Comparison of ENCODE assay signal across 18 cellular contexts in the genomic region with DNA sequence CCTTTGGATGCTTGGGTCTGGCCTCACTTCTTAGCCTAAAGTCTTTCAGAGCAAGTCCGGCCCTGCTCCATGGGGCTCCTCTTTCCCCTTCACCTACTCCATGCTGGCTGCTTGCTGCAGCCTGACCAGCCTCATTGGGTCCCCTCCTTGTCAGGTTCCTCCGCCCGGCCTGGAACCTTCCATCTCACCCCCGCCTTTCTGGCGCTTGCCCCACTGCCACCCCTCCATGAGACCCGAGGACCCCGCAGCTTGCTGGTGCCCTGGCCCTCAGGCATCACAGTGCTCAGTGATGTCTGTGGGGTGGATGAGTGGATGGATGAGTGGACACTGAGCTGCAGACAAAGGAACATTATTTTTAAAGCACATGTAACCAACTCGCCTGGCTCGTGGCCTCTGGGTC. TPM values are rescaled to one million over a fixed set of nuclear protein-coding genes. Genes with fewer than 3 reads are reported as not detected.
DNase-seq lines count a peak whose midpoint lies in the region; ATAC-seq, FAIRE-seq and TF ChIP-seq lines count a peak whose summit lies in the region.
"Had no signal": no experiment of that assay in that cellular context is flagged by ENCODE, and none has a peak within 500 bp of the region (broad histone marks: within the 10 kb centered on the region; RNA-seq: fewer than 3 reads in every experiment).

No MANE protein-coding gene starts in this region.

- H3K36me3 ChIP-seq in PC-3 (ENCODE audit: low read depth, low read length), result peaks cover 4% of the 10 kb centered on the region; the same call in 1 of the 2 replicates
- H3K36me3 ChIP-seq in kidney (ENCODE audit: control insufficient read depth in 1 of 2, insufficient read depth in 2 of 2, low read length in 2 of 2), result no peaks in the 10 kb centered on the region
- no peaks in the 10 kb centered on the region for H3K36me3 ChIP-seq in transverse colon
- H3K36me3 ChIP-seq in OCI-LY7 (ENCODE audit: insufficient read depth, low read length), result no peaks in the 10 kb centered on the region
- H3K36me3 ChIP-seq: BLaER1 treated with 17β-estradiol and CSF1 and Interleukin-3, amounts not matched to agents 10 nM and 100 nM had no signal

- CTCF ChIA-PET in A549 (lab: Yijun Ruan, JAX) (no interaction called here), PC-3 (lab: Charles Lee) (interaction anchor here (0.9 kb wide), 1 partner anchor 21 kb away, joined by 3 read pairs; no protein-coding TSS in a partner anchor), OCI-LY7 (lab: Charles Lee; ENCODE audit: unreplicated experiment) (no interaction called here)

- TF ChIP-seq POLR2A in A549 (IDR thresholded peaks at IDR 0.05; ENCODE audit: low read length) (no peak), transverse colon (IDR thresholded peaks at IDR 0.05) (no peak)

- H3K27ac Mint-ChIP-seq in nephron (peak overlapping the region in 2 of 3 experiments; percentile 29 to 60), glutamatergic neuron (ENCODE audit: unreplicated experiment) (no peak overlapping the region)
- H3K27ac Mint-ChIP-seq: CD4-positive, alpha-beta T cell had no signal

- H3K4me1 Mint-ChIP-seq in nephron (peaks cover 32% of the 10 kb centered on the region), glutamatergic neuron (ENCODE audit: low read depth, unreplicated experiment) (peaks cover 14% of the 10 kb centered on the region)

- FAIRE-seq in A549 (lab: Jason Lieb, UNC) (no peak), kidney (lab: Jason Lieb, UNC) (no peak)
- FAIRE-seq: GM12878, GM18507, H1 had no signal

- TF ChIP-seq RAD21 in A549 (conservative IDR thresholded peaks at IDR 0.05 in 1 of 2, IDR thresholded peaks at IDR 0.05 in 1 of 2), result no peak

- no peaks in the 10 kb centered on the region for H3K9me3 ChIP-seq in A549
- H3K9me3 ChIP-seq in PC-3 (ENCODE audit: low read length), result no peaks in the 10 kb centered on the region
- H3K9me3 ChIP-seq in kidney (ENCODE audit: control insufficient read depth in 1 of 2, low read length in 2 of 2), result peaks cover 2 to 7% of the 10 kb centered on the region in 2 donors
- H3K9me3 ChIP-seq in transverse colon, result peaks cover 0 to 5% of the 10 kb centered on the region in 2 donors
- H3K9me3 ChIP-seq in OCI-LY7 (ENCODE audit: low read length), result no peaks in the 10 kb centered on the region

- H3K4me3 Mint-ChIP-seq in nephron (no peak overlapping the region), glutamatergic neuron (ENCODE audit: unreplicated experiment) (no peak overlapping the region)
- H3K4me3 Mint-ChIP-seq: CD4-positive, alpha-beta T cell had no signal

- H4K20me1 ChIP-seq in PC-3 (ENCODE audit: low read length), result no peaks in the 10 kb centered on the region
- no peaks in the 10 kb centered on the region for H4K20me1 ChIP-seq in OCI-LY7 (ENCODE audit: insufficient read depth, low read length)
- H4K20me1 ChIP-seq: BLaER1 treated with 17β-estradiol and CSF1 and Interleukin-3, amounts not matched to agents 10 nM and 100 nM had no signal

- H3K9ac ChIP-seq in PC-3 (ENCODE audit: low read length), result peak overlapping the region; percentile 84
- no peak overlapping the region for H3K9ac ChIP-seq in kidney (ENCODE audit: low read length in 2 of 2)
- H3K9ac ChIP-seq: BLaER1 treated with 17β-estradiol and CSF1 and Interleukin-3, amounts not matched to agents 10 nM and 100 nM had no signal

- TF ChIP-seq EP300 in A549 (IDR thresholded peaks at IDR 0.05), result no peak
- TF ChIP-seq EP300 in transverse colon (IDR thresholded peaks at IDR 0.05; ENCODE audit: low read depth), result no peak

- POLR2A ChIA-PET in A549 (lab: Yijun Ruan, JAX), result interaction anchor here (1.4 kb wide), 1 partner anchor 10 kb away, joined by 3 read pairs; no protein-coding TSS in a partner anchor
- POLR2A ChIA-PET in PC-3 (lab: Charles Lee; ENCODE audit: unreplicated experiment), result interaction anchor here (0.6 kb wide), 1 partner anchor 49 kb away, joined by 3 read pairs; no protein-coding TSS in a partner anchor
- POLR2A ChIA-PET in OCI-LY7 (lab: Charles Lee), result no interaction called here

- BruUV-seq in PC-3 (replicated peaks; lab: Mats Ljungman, UMichigan) (no TSS peak), OCI-LY7 (replicated peaks; lab: Mats Ljungman, UMichigan) (no TSS peak)

- H3K9me3 Mint-ChIP-seq in nephron, result peaks cover 4% of the 10 kb centered on the region
- H3K9me3 Mint-ChIP-seq in glutamatergic neuron (ENCODE audit: unreplicated experiment), result peaks cover 1% of the 10 kb centered on the region
- H3K9me3 Mint-ChIP-seq: CD4-positive, alpha-beta T cell had no signal

- H3K4me1 ChIP-seq in A549, result peaks cover 22% of the 10 kb centered on the region
- peaks cover 37% of the 10 kb centered on the region for H3K4me1 ChIP-seq in PC-3 (ENCODE audit: insufficient read depth, low read length)
- peaks cover 0 to 2% of the 10 kb centered on the region in 2 donors for H3K4me1 ChIP-seq in kidney (ENCODE audit: control insufficient read depth in 1 of 2, insufficient read depth in 1 of 2, low read depth in 1 of 2, low read length in 2 of 2)
- H3K4me1 ChIP-seq in transverse colon, result peaks cover 0 to 3% (median 0%) of the 10 kb centered on the region in 4 donors
- H3K4me1 ChIP-seq in OCI-LY7 (ENCODE audit: insufficient read depth, low read length, poor library complexity, severe bottlenecking), result no peaks in the 10 kb centered on the region

- 90% methylated on average over 7 of the region's 9 CpGs for WGBS in A549 (ENCODE audit: missing lambda C conversion rate)
- 64% methylated on average over 9 of the region's 9 CpGs; no CpG with 5 or more reads in 1 of the 2 donors for WGBS in transverse colon (ENCODE audit: low coverage in 1 of 2), 2 donors

- peak overlapping the region; percentile 67 to 85; a peak in 5 of 6 replicates for H3K27ac ChIP-seq in A549
- peak overlapping the region; percentile 97 for H3K27ac ChIP-seq in PC-3 (ENCODE audit: low read length)
- H3K27ac ChIP-seq in kidney (ENCODE audit: low read depth in 2 of 2, low read length in 2 of 2), result no peak overlapping the region
- H3K27ac ChIP-seq in transverse colon, result no peak overlapping the region
- no peak overlapping the region for H3K27ac ChIP-seq in OCI-LY7 (ENCODE audit: low read depth, low read length, poor library complexity, severe bottlenecking)
- H3K27ac ChIP-seq: BLaER1 treated with 17β-estradiol and CSF1 and Interleukin-3, amounts not matched to agents 10 nM and 100 nM had no signal

- peak overlapping the region; percentile 74 for H3K4me2 ChIP-seq in A549
- H3K4me2 ChIP-seq in PC-3 (ENCODE audit: low read length), result peak overlapping the region; percentile 59; the same call in 1 of the 2 replicates
- H3K4me2 ChIP-seq in OCI-LY7 (ENCODE audit: low read length), result no peak overlapping the region
- H3K4me2 ChIP-seq: BLaER1 treated with 17β-estradiol and CSF1 and Interleukin-3, amounts not matched to agents 10 nM and 100 nM had no signal

- no peaks in the 10 kb centered on the region for H3K9me2 ChIP-seq in PC-3 (replicated peaks; ENCODE audit: low read length)
- H3K9me2 ChIP-seq in OCI-LY7 (ENCODE audit: insufficient read depth, low read length), result no peaks in the 10 kb centered on the region

- peaks cover 3% of the 10 kb centered on the region for H3K27me3 Mint-ChIP-seq in nephron (ENCODE audit: low read depth)
- H3K27me3 Mint-ChIP-seq in glutamatergic neuron (ENCODE audit: unreplicated experiment), result peaks cover 7% of the 10 kb centered on the region
- H3K27me3 Mint-ChIP-seq: CD4-positive, alpha-beta T cell had no signal

- peak; percentile 30 to 42; a peak in 3 of 6 replicates for ATAC-seq in A549
- ATAC-seq in PC-3, result peak; percentile 11
- ATAC-seq: GM12878 had no signal

- no peak for TF ChIP-seq CTCF in A549 (IDR thresholded peaks at IDR 0.05)
- TF ChIP-seq CTCF in PC-3 (conservative IDR thresholded peaks at IDR 0.05; ENCODE audit: low read depth, low read length), result no peak
- no peak for TF ChIP-seq CTCF in kidney (IDR thresholded peaks at IDR 0.05; ENCODE audit: borderline replicate concordance, extremely low read depth, insufficient read depth)
- no peak for TF ChIP-seq CTCF in nephron (IDR thresholded peaks at IDR 0.05; ENCODE audit: unreplicated experiment in 3 of 3)
- no peak for TF ChIP-seq CTCF in transverse colon (IDR thresholded peaks at IDR 0.05)
- TF ChIP-seq CTCF in OCI-LY7 (conservative IDR thresholded peaks at IDR 0.05; ENCODE audit: low read length), result no peak
- no peak for TF ChIP-seq CTCF in glutamatergic neuron (IDR thresholded peaks at IDR 0.05; ENCODE audit: partially characterized antibody, unreplicated experiment)

- peaks cover 10% of the 10 kb centered on the region for H3K36me3 Mint-ChIP-seq in nephron (ENCODE audit: low read depth)
- peaks cover 7% of the 10 kb centered on the region for H3K36me3 Mint-ChIP-seq in glutamatergic neuron (ENCODE audit: unreplicated experiment)

- intact Hi-C loops in PC-3 (cut with micrococcal nuclease) (loop anchor here (2.0 kb wide), 1 partner anchor 50 kb away; no protein-coding TSS in a partner anchor), kidney (cut with DNase I) (no loop called here), transverse colon (cut with DNase I; ENCODE audit: low total_unique reads) (no loop called here), OCI-LY7 (cut with micrococcal nuclease; ENCODE audit: unreplicated experiment) (no loop called here)

- DNase-seq in A549 (ENCODE audit: low read depth in 1 of 2, low spot score in 1 of 2), result no peak
- no peak for DNase-seq in PC-3
- peak; percentile 59 for DNase-seq in kidney
- DNase-seq in transverse colon, result no peak
- DNase-seq in OCI-LY7 (ENCODE audit: low spot score), result no peak
- DNase-seq in glutamatergic neuron, result no peak
- DNase-seq in NCI-H2196 (lab: John Stamatoyannopoulos, UW; ENCODE audit: unreplicated experiment), result no peak
- DNase-seq: 8988T; ACHN; CD4-positive, alpha-beta T cell; DMS79 had no signal

- peaks cover 42% of the 10 kb centered on the region for H3K79me2 ChIP-seq in PC-3 (ENCODE audit: low read length)
- H3K79me2 ChIP-seq in OCI-LY7 (ENCODE audit: insufficient read depth, low read depth, low read length), result no peaks in the 10 kb centered on the region

- no peak overlapping the region for H3K4me3 ChIP-seq in A549
- H3K4me3 ChIP-seq in PC-3 (ENCODE audit: low read length), result no peak overlapping the region
- no peak overlapping the region for H3K4me3 ChIP-seq in kidney (ENCODE audit: low read length in 2 of 2)
- H3K4me3 ChIP-seq in transverse colon, result no peak overlapping the region
- H3K4me3 ChIP-seq in OCI-LY7 (ENCODE audit: low read depth, low read length, poor library complexity, severe bottlenecking), result no peak overlapping the region
- H3K4me3 ChIP-seq: BLaER1 treated with 17β-estradiol and CSF1 and Interleukin-3, amounts not matched to agents 10 nM and 100 nM; GM12878 had no signal

- in situ Hi-C loops in transverse colon (cut with MboI; ENCODE audit: low pct_ligation_motif_present in 1 of 4, low pct_unique_long_range_greater_than_20kb in 1 of 4, low sequenced_read_pairs in 3 of 4), result no loop called here

- H2AFZ ChIP-seq in PC-3 (ENCODE audit: low read length) (no peak overlapping the region), OCI-LY7 (ENCODE audit: low read length) (no peak overlapping the region)

- H3K27me3 ChIP-seq in PC-3 (ENCODE audit: low read length) (no peaks in the 10 kb centered on the region), transverse colon (no peaks in the 10 kb centered on the region)
- H3K27me3 ChIP-seq: BLaER1 treated with 17β-estradiol and CSF1 and Interleukin-3, amounts not matched to agents 10 nM and 100 nM had no signal

- no peaks in the 10 kb centered on the region for H3F3A ChIP-seq in PC-3 (ENCODE audit: low read length, unreplicated experiment)

RNA-seq across cellular contexts. Expression of a gene that starts 24.7 kb away (rescaled TPM):
- 1.4 and 2.3 TPM in 2 replicates for polyA plus RNA-seq in A549 (2011; rRNA removed)
- polyA plus RNA-seq in A549 (2012; cell fraction: cytosol; rRNA removed), result 1.5 and 1.8 TPM in 2 replicates
- 6.5 and 7.7 TPM in 2 replicates for polyA plus RNA-seq in A549 (2012; cell fraction: nucleus; rRNA removed)
- polyA plus RNA-seq in A549 (2017; fragmentation: RNase III; extraction: RNeasy Plus Mini Kit Qiagen cat#74134 plus additional on column Dnase treatment), result 4.3 to 5.1 TPM (median 4.6 TPM) in 3 replicates
- polyA minus RNA-seq in A549 (2011; rRNA and poly(A)+ RNA removed), result 1.6 and 2.1 TPM in 2 replicates
- total RNA-seq in PC-3 (2014; rRNA removed), result 4.1 and 6.6 TPM in 2 replicates
- total RNA-seq in kidney, result 9.1 TPM
- 6.1 TPM for polyA plus RNA-seq in kidney (ENCODE audit: insufficient read depth, low read depth, low replicate concordance)
- total RNA-seq in transverse colon, result 1 to 10 TPM in 1 of 4 donors, under 1 TPM in 2, not detected in 1; 0.48 to 1.8 (median 0.68) TPM
- total RNA-seq in OCI-LY7 (2014; rRNA removed; shearing (Covaris generic)), result 0.03 TPM in 1 of 2 replicates, not detected in the other
- not detected in 2 replicates for total RNA-seq in OCI-LY7 (2022)
- 29.5 TPM for total RNA-seq in glutamatergic neuron (ENCODE audit: unreplicated experiment)
- total RNA-seq: CD4-positive, alpha-beta T cell; G401; HT-29 had no signal

Comparison
In these comparisons a context has a peak if more than half of its experiments do, and no peak if none do; other contexts are left out.
1. H3K27ac ChIP-seq: peak in A549 (2 of 2) and PC-3 (single experiment); none in kidney (0 of 2), transverse colon (0 of 4) and OCI-LY7 (single experiment).